In the genomic region with DNA sequence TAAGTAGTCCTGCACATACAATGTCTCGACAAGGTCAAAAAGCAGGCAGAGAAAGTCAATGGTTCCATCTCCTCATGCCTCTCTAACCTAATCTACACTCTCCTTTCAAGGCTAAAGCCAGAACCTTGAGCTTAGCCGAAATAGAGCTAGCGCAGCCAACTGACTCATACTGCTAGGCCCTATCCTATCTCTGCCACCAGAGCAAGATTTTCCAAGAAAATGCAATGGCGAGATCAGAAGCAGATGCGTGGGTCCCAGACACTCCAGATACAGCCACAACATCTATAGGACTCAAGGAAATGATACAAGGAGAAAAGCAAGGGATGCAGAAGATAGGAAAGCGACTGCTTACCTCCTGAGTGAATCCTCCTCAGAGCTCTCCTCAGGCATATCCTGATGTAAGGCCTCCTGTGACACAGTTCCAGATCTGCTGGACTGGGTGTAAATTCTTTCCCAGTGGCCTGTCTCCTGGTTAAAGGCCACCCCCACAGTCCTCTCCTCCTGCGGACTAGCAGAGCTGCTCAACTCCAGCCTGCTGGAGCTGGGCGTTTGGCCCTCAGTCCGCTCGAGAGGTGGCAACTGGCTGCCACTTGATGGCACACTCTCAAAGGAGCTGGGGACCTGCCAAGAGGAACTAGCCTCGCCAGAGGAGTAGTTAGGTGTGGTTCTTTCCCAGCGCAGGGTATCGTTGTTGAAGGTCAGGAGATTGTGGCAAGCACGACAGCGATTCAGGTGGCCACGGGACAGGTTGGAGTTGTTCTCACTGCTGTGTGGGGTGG, we compare ENCODE assay signal across 17 cellular contexts. TPM values are rescaled to one million over a fixed set of nuclear protein-coding genes. Genes with fewer than 3 reads are reported as not detected.
DNase-seq lines count a peak whose midpoint lies in the region; ATAC-seq, FAIRE-seq and TF ChIP-seq lines count a peak whose summit lies in the region.
"Had no signal": no experiment of that assay in that cellular context is flagged by ENCODE, and none has a peak within 500 bp of the region (broad histone marks: within the 10 kb centered on the region; RNA-seq: fewer than 3 reads in every experiment).

No MANE protein-coding gene starts in this region.

- FAIRE-seq in pancreas (lab: Jason Lieb, UNC) = no peak
- FAIRE-seq: endometrium, HTR-8/SVneo, RCC 7860, TTC549 had no signal

- no peaks in the 10 kb centered on the region for H3K9me2 ChIP-seq in PC-3 (replicated peaks; ENCODE audit: low read length)

- H3K27me3 ChIP-seq in PC-3 (ENCODE audit: low read length) (no peaks in the 10 kb centered on the region), pancreas (no peaks in the 10 kb centered on the region), Caco-2 (replicated peaks; ENCODE audit: control insufficient read depth, insufficient read depth, low read length) (no peaks in the 10 kb centered on the region)
- H3K27me3 ChIP-seq: ascending aorta; BLaER1 treated with 17β-estradiol and CSF1 and Interleukin-3, amounts not matched to agents 10 nM and 100 nM had no signal

- H3K9me3 Mint-ChIP-seq in Caco-2 (ENCODE audit: unreplicated experiment) = no peaks in the 10 kb centered on the region
- no peaks in the 10 kb centered on the region for H3K9me3 Mint-ChIP-seq in activated CD4-positive, alpha-beta memory T cell treated with anti-CD3 and anti-CD28 coated beads, Interleukin-2, amount 10 ng/mL, durations not matched to agents 7 days and 5 days
- H3K9me3 Mint-ChIP-seq in activated naive CD8-positive, alpha-beta T cell treated with anti-CD3 and anti-CD28 coated beads, Interleukin-2, amount 50 U/mL, for 24 hours = no peaks in the 10 kb centered on the region
- H3K9me3 Mint-ChIP-seq: GM23338; naive thymus-derived CD8-positive, alpha-beta T cell had no signal

- 0 out of 2 replicates have a peak, but pooled peaks have one; percentile 19 for ATAC-seq in PC-3
- peak; percentile 90 to 96 (median 96) for ATAC-seq in pancreas
- no peak for ATAC-seq in activated naive CD8-positive, alpha-beta T cell treated with anti-CD3 and anti-CD28 coated beads, Interleukin-2, amount 50 U/mL, for 24 hours
- ATAC-seq: GM23338; naive thymus-derived CD8-positive, alpha-beta T cell had no signal

- H3K4me2 ChIP-seq in PC-3 (ENCODE audit: low read length) = no peak overlapping the region
- H3K4me2 ChIP-seq: BLaER1 treated with 17β-estradiol and CSF1 and Interleukin-3, amounts not matched to agents 10 nM and 100 nM; GM23338 had no signal

- H3K9me3 ChIP-seq in PC-3 (ENCODE audit: low read length) = no peaks in the 10 kb centered on the region
- no peaks in the 10 kb centered on the region for H3K9me3 ChIP-seq in pancreas
- no peaks in the 10 kb centered on the region for H3K9me3 ChIP-seq in Caco-2
- H3K9me3 ChIP-seq: ascending aorta; BLaER1 treated with 17β-estradiol and CSF1 and Interleukin-3, amounts not matched to agents 10 nM and 100 nM had no signal

- no TSS peak for BruUV-seq in PC-3 (replicated peaks; lab: Mats Ljungman, UMichigan)
- BruUV-seq in Caco-2 (replicated peaks; lab: Mats Ljungman, UMichigan) = no TSS peak

- no peak overlapping the region for H3K4me3 ChIP-seq in PC-3 (ENCODE audit: low read length)
- no peak overlapping the region for H3K4me3 ChIP-seq in epithelial cell of esophagus (ENCODE audit: low read length)
- no peak overlapping the region for H3K4me3 ChIP-seq in pancreas
- H3K4me3 ChIP-seq in Caco-2 (ENCODE audit: low read depth, low read length) = no peak overlapping the region
- H3K4me3 ChIP-seq: ascending aorta; BLaER1 treated with 17β-estradiol and CSF1 and Interleukin-3, amounts not matched to agents 10 nM and 100 nM; GM23338 had no signal

- H3K27me3 Mint-ChIP-seq in Caco-2 (ENCODE audit: insufficient read depth, unreplicated experiment) = no peaks in the 10 kb centered on the region
- no peaks in the 10 kb centered on the region for H3K27me3 Mint-ChIP-seq in activated CD4-positive, alpha-beta memory T cell treated with anti-CD3 and anti-CD28 coated beads, Interleukin-2, amount 10 ng/mL, durations not matched to agents 7 days and 5 days
- H3K27me3 Mint-ChIP-seq in activated naive CD8-positive, alpha-beta T cell treated with anti-CD3 and anti-CD28 coated beads, Interleukin-2, amount 50 U/mL, for 24 hours = no peaks in the 10 kb centered on the region
- H3K27me3 Mint-ChIP-seq: naive thymus-derived CD8-positive, alpha-beta T cell had no signal

- H3K36me3 ChIP-seq in PC-3 (ENCODE audit: low read depth, low read length) (peaks cover 15% of the 10 kb centered on the region; the same call in 1 of the 2 replicates), pancreas (peaks cover 0 to 28% (median 0%) of the 10 kb centered on the region in 3 donors), Caco-2 (ENCODE audit: control insufficient read depth, insufficient read depth, low read length) (peaks cover 4% of the 10 kb centered on the region)

- WGBS in pancreas, 2 donors = 33% methylated on average over 16 of the region's 16 CpGs

- TF ChIP-seq CTCF in PC-3 (conservative IDR thresholded peaks at IDR 0.05; ENCODE audit: low read depth, low read length) (no peak), epithelial cell of esophagus (IDR thresholded peaks at IDR 0.05; ENCODE audit: insufficient read depth, low read depth, low read length, missing control alignments) (peak; percentile 18), pancreas (IDR thresholded peaks at IDR 0.05) (peak in 1 of 4 donors; percentile 8), Caco-2 (IDR thresholded peaks at IDR 0.05; ENCODE audit: insufficient read depth in 1 of 2, low read depth in 1 of 2, low read length in 1 of 2, severe bottlenecking in 1 of 2, unreplicated experiment in 1 of 2) (peak in 1 of 2 experiments; percentile 11)

- in situ Hi-C loops in G401 (cut with HindIII; ENCODE audit: low sequenced_read_pairs) = no loop called here

- DNase-seq in G401 (ENCODE audit: low spot score) = peak; percentile 82
- no peak for DNase-seq in PC-3
- no peak for DNase-seq in epithelial cell of esophagus (ENCODE audit: low read depth)
- DNase-seq in pancreas = peak; percentile 83 to 92 (median 90)
- no peak for DNase-seq in Caco-2
- DNase-seq in activated CD4-positive, alpha-beta memory T cell treated with anti-CD3 and anti-CD28 coated beads, Interleukin-2, amount 10 ng/mL, durations not matched to agents 7 days and 5 days = no peak
- DNase-seq in AG08395 (ENCODE audit: low spot score) = no peak
- DNase-seq in activated naive CD8-positive, alpha-beta T cell treated with anti-CD3 and anti-CD28 coated beads, Interleukin-2, amount 50 U/mL, for 24 hours = no peak
- DNase-seq: naive thymus-derived CD8-positive, alpha-beta T cell; NCI-H187 had no signal

- no peaks in the 10 kb centered on the region for H3F3A ChIP-seq in PC-3 (ENCODE audit: low read length, unreplicated experiment)

- H3K79me2 ChIP-seq in PC-3 (ENCODE audit: low read length) = peaks cover 8% of the 10 kb centered on the region

- H3K27ac ChIP-seq in PC-3 (ENCODE audit: low read length) (no peak overlapping the region), pancreas (peak overlapping the region in 3 of 4 donors; percentile 14 to 70 (median 59))
- H3K27ac ChIP-seq: ascending aorta; BLaER1 treated with 17β-estradiol and CSF1 and Interleukin-3, amounts not matched to agents 10 nM and 100 nM had no signal

- POLR2A ChIA-PET in PC-3 (lab: Charles Lee; ENCODE audit: unreplicated experiment) (no interaction called here), Caco-2 (lab: Charles Lee) (no interaction called here)
- POLR2A ChIA-PET in activated CD4-positive, alpha-beta memory T cell treated with anti-CD3 and anti-CD28 coated beads, Interleukin-2, amount 10 ng/mL, durations not matched to agents 7 days and 5 days (lab: Charles Lee) = interaction anchor here (0.9 kb wide), 1 partner anchor 52 kb away, joined by 3 read pairs; the partner anchor contains the start of gene AMBRA1

- no peak overlapping the region for H3K4me3 Mint-ChIP-seq in Caco-2 (ENCODE audit: unreplicated experiment)
- H3K4me3 Mint-ChIP-seq in activated CD4-positive, alpha-beta memory T cell treated with anti-CD3 and anti-CD28 coated beads, Interleukin-2, amount 10 ng/mL, durations not matched to agents 7 days and 5 days = no peak overlapping the region
- H3K4me3 Mint-ChIP-seq in activated naive CD8-positive, alpha-beta T cell treated with anti-CD3 and anti-CD28 coated beads, Interleukin-2, amount 50 U/mL, for 24 hours = no peak overlapping the region
- H3K4me3 Mint-ChIP-seq: GM23338; naive thymus-derived CD8-positive, alpha-beta T cell had no signal

- H3K4me1 ChIP-seq in PC-3 (ENCODE audit: insufficient read depth, low read length) (no peaks in the 10 kb centered on the region), pancreas (peaks cover 0 to 12% (median 4%) of the 10 kb centered on the region in 3 donors), Caco-2 (peaks cover 10% of the 10 kb centered on the region; the same call in 1 of the 2 replicates)
- H3K4me1 ChIP-seq: ascending aorta had no signal

- H3K9ac ChIP-seq in PC-3 (ENCODE audit: low read length) = no peak overlapping the region
- H3K9ac ChIP-seq: BLaER1 treated with 17β-estradiol and CSF1 and Interleukin-3, amounts not matched to agents 10 nM and 100 nM had no signal

- CTCF ChIA-PET in PC-3 (lab: Charles Lee) = no interaction called here
- CTCF ChIA-PET in Caco-2 (lab: Charles Lee) = interaction anchor here (0.9 to 1.1 kb wide), 3 partner anchors 13 to 77 kb away, joined by 3 read pairs; no protein-coding TSS in a partner anchor
- CTCF ChIA-PET in activated CD4-positive, alpha-beta memory T cell treated with anti-CD3 and anti-CD28 coated beads, Interleukin-2, amount 10 ng/mL, durations not matched to agents 7 days and 5 days (lab: Charles Lee) = interaction anchor here (1.2 to 4.2 kb wide), 3 partner anchors 12 to 70 kb away, joined by 3 to 19 read pairs (median 5); no protein-coding TSS in a partner anchor

- peaks cover 8% of the 10 kb centered on the region; the same call in 1 of the 2 replicates for H4K20me1 ChIP-seq in PC-3 (ENCODE audit: low read length)

- peaks cover 6% of the 10 kb centered on the region for H3K4me1 Mint-ChIP-seq in Caco-2 (ENCODE audit: low read depth, unreplicated experiment)
- H3K4me1 Mint-ChIP-seq in activated CD4-positive, alpha-beta memory T cell treated with anti-CD3 and anti-CD28 coated beads, Interleukin-2, amount 10 ng/mL, durations not matched to agents 7 days and 5 days = peaks cover 4% of the 10 kb centered on the region
- peaks cover 5% of the 10 kb centered on the region for H3K4me1 Mint-ChIP-seq in activated naive CD8-positive, alpha-beta T cell treated with anti-CD3 and anti-CD28 coated beads, Interleukin-2, amount 50 U/mL, for 24 hours

- H3K27ac Mint-ChIP-seq in Caco-2 (ENCODE audit: unreplicated experiment) = no peak overlapping the region
- no peak overlapping the region for H3K27ac Mint-ChIP-seq in activated CD4-positive, alpha-beta memory T cell treated with anti-CD3 and anti-CD28 coated beads, Interleukin-2, amount 10 ng/mL, durations not matched to agents 7 days and 5 days
- H3K27ac Mint-ChIP-seq in activated naive CD8-positive, alpha-beta T cell treated with anti-CD3 and anti-CD28 coated beads, Interleukin-2, amount 50 U/mL, for 24 hours = no peak overlapping the region
- H3K27ac Mint-ChIP-seq: GM23338; naive thymus-derived CD8-positive, alpha-beta T cell had no signal

- intact Hi-C loops in PC-3 (cut with micrococcal nuclease) (no loop called here), pancreas (cut with DNase I) (no loop called here), Caco-2 (cut with micrococcal nuclease; ENCODE audit: unreplicated experiment) (no loop called here)

- H2AFZ ChIP-seq in PC-3 (ENCODE audit: low read length) = no peak overlapping the region
- H2AFZ ChIP-seq: GM23338 had no signal

- H3K36me3 Mint-ChIP-seq in Caco-2 (ENCODE audit: insufficient read depth, unreplicated experiment) = peaks cover 54% of the 10 kb centered on the region
- H3K36me3 Mint-ChIP-seq in activated CD4-positive, alpha-beta memory T cell treated with anti-CD3 and anti-CD28 coated beads, Interleukin-2, amount 10 ng/mL, durations not matched to agents 7 days and 5 days (ENCODE audit: low read depth) = peaks cover 45% of the 10 kb centered on the region
- peaks cover 30% of the 10 kb centered on the region for H3K36me3 Mint-ChIP-seq in activated naive CD8-positive, alpha-beta T cell treated with anti-CD3 and anti-CD28 coated beads, Interleukin-2, amount 50 U/mL, for 24 hours (ENCODE audit: low read depth)

RNA-seq across cellular contexts. Expression of gene AMBRA1, which starts 52.0 kb away (rescaled TPM):
- total RNA-seq in G401 (2014; rRNA removed; shearing (Covaris generic)) = 36.3 and 44.6 TPM in 2 replicates
- total RNA-seq in PC-3 (2014; rRNA removed) (15.8 and 18.0 TPM in 2 replicates), pancreas (10 to 100 TPM; 10.2 to 18.7 (median 12.4) TPM), Caco-2 (2022) (48.1 and 51.5 TPM in 2 replicates)
- 1 to 10 TPM; 6.8 to 8.2 TPM for polyA plus RNA-seq in pancreas
- total RNA-seq in activated CD4-positive, alpha-beta memory T cell treated with anti-CD3 and anti-CD28 coated beads, Interleukin-2, amount 10 ng/mL, durations not matched to agents 7 days and 5 days = 10 to 100 TPM; 34.6 to 35.5 TPM

Comparison
In these comparisons a context has a peak if more than half of its experiments do, and no peak if none do; other contexts are left out.
1. DNase-seq: peak in G401 (single experiment) and pancreas (6 of 6); none in PC-3 (single experiment), epithelial cell of esophagus (single experiment), Caco-2 (0 of 2), activated CD4-positive, alpha-beta memory T cell treated with anti-CD3 and anti-CD28 coated beads, Interleukin-2, amount 10 ng/mL, durations not matched to agents 7 days and 5 days (single experiment), AG08395 (single experiment) and activated naive CD8-positive, alpha-beta T cell treated with anti-CD3 and anti-CD28 coated beads, Interleukin-2, amount 50 U/mL, for 24 hours (single experiment).